In the genomic region with DNA sequence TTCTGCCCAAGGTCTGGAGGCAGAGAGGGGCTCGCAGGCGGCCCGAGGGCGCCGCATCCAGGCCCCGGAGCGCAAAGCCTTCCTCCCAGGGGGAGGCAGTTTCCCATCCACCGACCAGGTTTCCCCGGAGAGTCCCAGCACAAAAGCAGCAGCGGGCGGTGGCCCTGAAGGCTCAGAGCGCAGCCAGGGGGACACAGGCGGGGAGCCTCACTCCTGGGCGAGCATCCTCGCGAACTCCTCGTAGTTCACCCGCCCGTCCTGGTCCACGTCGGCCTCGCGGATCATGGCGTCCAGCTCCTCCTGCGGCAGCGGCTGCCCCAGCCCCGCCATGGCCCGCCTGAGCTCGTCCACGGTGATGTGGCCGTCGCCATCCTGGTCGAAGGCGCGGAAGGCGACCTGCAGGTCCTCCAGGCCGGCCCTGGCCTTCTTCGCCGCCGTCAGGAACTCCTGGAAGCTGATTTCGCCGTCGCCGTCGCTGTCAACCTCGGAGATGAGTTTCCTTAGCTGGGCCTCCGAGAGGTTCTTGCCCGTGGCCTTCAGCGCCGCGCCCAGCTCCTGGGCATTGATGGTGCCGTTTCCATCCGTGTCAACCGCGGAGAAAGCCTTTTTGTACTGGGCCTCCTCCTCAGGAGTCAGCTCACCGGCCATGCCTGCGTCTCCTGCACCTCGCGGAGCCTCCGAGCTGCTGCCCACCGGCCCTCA, we compare ENCODE assay signal across 25 cellular contexts. TPM values are rescaled to one million over a fixed set of nuclear protein-coding genes. Genes with fewer than 3 reads are reported as not detected.
"Had no signal": no experiment of that assay in that cellular context is flagged by ENCODE, and none has a peak within 500 bp of the region (broad histone marks: within the 10 kb centered on the region; RNA-seq: fewer than 3 reads in every experiment).

No MANE protein-coding gene starts in this region.

- FAIRE-seq: colon had no signal

- H3K9me3 ChIP-seq: mucosa of descending colon, psoas muscle had no signal

- H3K27ac ChIP-seq: epithelial cell of prostate, hepatocyte, psoas muscle had no signal

- ATAC-seq: left colon; mucosa of descending colon; psoas muscle; stimulated activated memory B cell treated with anti-CD40 and anti-IgM and Interleukin-4, amounts not matched to agents 10 μg/mL and 1 μg/mL and 100 μg/mL, for 72 hours had no signal

- H2AFZ ChIP-seq: hepatocyte had no signal

- H3K4me2 ChIP-seq: hepatocyte had no signal

- DNase-seq: activated CD4-positive, alpha-beta T cell treated with anti-CD3 and anti-CD28 coated beads, Interleukin-2, amount 50 U/mL, for 4 hours; activated naive CD4-positive, alpha-beta T cell treated with Interleukin-2 at 50 U/mL for 16 hours; activated naive CD8-positive, alpha-beta T cell treated with anti-CD3 and anti-CD28 coated beads, Interleukin-2, amount 10 ng/mL, durations not matched to agents 7 days and 5 days; amygdala; endodermal cell; foreskin fibroblast; naive B cell; stimulated activated CD4-positive, alpha-beta T cell treated with anti-CD3 and anti-CD28 coated beads, Interleukin-4, amount 100 ng/mL, for 4 hours; T-helper 1 cell; T1000 had no signal

- H3K4me1 ChIP-seq: psoas muscle had no signal

- H3K79me2 ChIP-seq: hepatocyte had no signal

- H3K27me3 ChIP-seq: hepatocyte had no signal

- H3K4me3 ChIP-seq: hepatocyte, mucosa of descending colon, psoas muscle had no signal

RNA-seq across cellular contexts. Expression of gene CALML5, which starts 0.4 kb away (rescaled TPM):
- total RNA-seq: activated CD8-positive, alpha-beta memory T cell treated with anti-CD3 and anti-CD28 coated beads for 36 hours; activated naive CD8-positive, alpha-beta T cell treated with anti-CD3 and anti-CD28 coated beads, Interleukin-2, amount 10 ng/mL, durations not matched to agents 7 days and 5 days; activated T-helper 1 cell treated with anti-CD3 and anti-CD28 coated beads, Interleukin-12 subunit alpha, Interleukin-12 subunit beta, Interleukin-2, Interleukin-4 antibody, amounts not matched to agents 30 ng/mL and 10 ng/mL and 1 ng/mL, durations not matched to agents 14 hours and 24 hours and 36 hours; endodermal cell; glomerular endothelial cell; hepatocyte; left colon; lung microvascular endothelial cell; mucosa of descending colon; neural crest cell; osteocyte; psoas muscle; right cardiac atrium; urinary bladder had no signal
- polyA plus RNA-seq: hepatocyte, psoas muscle, right cardiac atrium, urinary bladder had no signal

RNA-seq across cellular contexts. Expression of gene CALML3, which starts 25.8 kb away (rescaled TPM):
- total RNA-seq: activated CD8-positive, alpha-beta memory T cell treated with anti-CD3 and anti-CD28 coated beads for 36 hours; activated naive CD8-positive, alpha-beta T cell treated with anti-CD3 and anti-CD28 coated beads, Interleukin-2, amount 10 ng/mL, durations not matched to agents 7 days and 5 days; activated T-helper 1 cell treated with anti-CD3 and anti-CD28 coated beads, Interleukin-12 subunit alpha, Interleukin-12 subunit beta, Interleukin-2, Interleukin-4 antibody, amounts not matched to agents 30 ng/mL and 10 ng/mL and 1 ng/mL, durations not matched to agents 14 hours and 24 hours and 36 hours; endodermal cell; glomerular endothelial cell; hepatocyte; lung microvascular endothelial cell; neural crest cell; osteocyte; psoas muscle; right cardiac atrium; urinary bladder had no signal
- polyA plus RNA-seq: hepatocyte, right cardiac atrium, urinary bladder had no signal
